In the genomic region with DNA sequence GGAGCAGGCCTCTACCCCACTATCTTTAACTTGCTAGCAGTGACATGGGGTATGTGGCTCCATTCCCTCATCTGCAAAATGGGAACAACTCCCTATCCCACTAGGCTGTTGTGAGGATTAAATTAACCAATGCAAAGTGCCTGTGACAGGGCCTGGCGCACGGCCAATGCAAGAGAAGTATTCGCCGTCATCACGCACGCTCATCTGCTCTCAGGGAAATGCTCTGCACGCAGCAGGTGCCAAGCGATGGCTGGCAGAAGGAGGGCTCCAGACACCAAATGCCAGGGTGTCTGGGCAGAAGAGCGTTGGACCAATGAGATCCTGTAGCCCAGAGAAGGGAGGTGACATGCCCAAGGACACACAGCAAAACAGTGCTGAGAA, we compare ENCODE assay signal across 19 cellular contexts. TPM values are rescaled to one million over a fixed set of nuclear protein-coding genes. Genes with fewer than 3 reads are reported as not detected.
DNase-seq lines count a peak whose midpoint lies in the region; ATAC-seq and TF ChIP-seq lines count a peak whose summit lies in the region.
"Had no signal": no experiment of that assay in that cellular context is flagged by ENCODE, and none has a peak within 500 bp of the region (broad histone marks: within the 10 kb centered on the region; RNA-seq: fewer than 3 reads in every experiment).

No MANE protein-coding gene starts in this region.

- CTCF ChIA-PET in HEK293 (lab: Yijun Ruan, JAX), result no interaction called here
- CTCF ChIA-PET in RWPE1 (lab: Yijun Ruan, JAX), result no interaction called here

- no peaks in the 10 kb centered on the region for H3K27me3 ChIP-seq in left ventricle myocardium inferior (ENCODE audit: low read depth)
- no peaks in the 10 kb centered on the region for H3K27me3 ChIP-seq in breast epithelium
- no peaks in the 10 kb centered on the region for H3K27me3 ChIP-seq in smooth muscle cell (ENCODE audit: low read depth)
- H3K27me3 ChIP-seq: Peyer's patch had no signal

- no peaks in the 10 kb centered on the region for H3F3A ChIP-seq in smooth muscle cell (ENCODE audit: low read depth)

- H4K20me1 ChIP-seq in smooth muscle cell (ENCODE audit: low read depth), result peaks cover 55% of the 10 kb centered on the region

- no peaks in the 10 kb centered on the region for H3K79me2 ChIP-seq in smooth muscle cell (ENCODE audit: low read depth)

- intact Hi-C loops in Right ventricle myocardium inferior (cut with DNase I) (no loop called here), left ventricle myocardium inferior (cut with micrococcal nuclease) (no loop called here), mucosa of descending colon (cut with DNase I, micrococcal nuclease) (no loop called here), breast epithelium (cut with DNase I; ENCODE audit: low total_unique reads) (loop anchor here (1.0 kb wide), 1 partner anchor 25 kb away; no protein-coding TSS in a partner anchor)

- H3K9me3 ChIP-seq in left ventricle myocardium inferior (replicated peaks) (no peaks in the 10 kb centered on the region), HEK293 (ENCODE audit: control insufficient read depth, insufficient read depth, low read depth, low read length) (no peaks in the 10 kb centered on the region), mucosa of descending colon (no peaks in the 10 kb centered on the region), breast epithelium (no peaks in the 10 kb centered on the region), smooth muscle cell (replicated peaks; ENCODE audit: low read depth) (no peaks in the 10 kb centered on the region)
- H3K9me3 ChIP-seq: Peyer's patch, SK-N-SH had no signal

- peak; percentile 45 for DNase-seq in Right ventricle myocardium inferior (ENCODE audit: missing footprints)
- DNase-seq in left ventricle myocardium inferior, result no peak
- no peak for DNase-seq in RWPE1 (ENCODE audit: low spot score)
- DNase-seq in mucosa of descending colon, result peak in 2 of 3 donors; percentile 31 to 34
- no peak for DNase-seq in breast epithelium (ENCODE audit: low spot score in 2 of 2)
- DNase-seq in smooth muscle cell (lab: John Stamatoyannopoulos, UW; ENCODE audit: unreplicated experiment), result no peak
- DNase-seq in effector CD4-positive, alpha-beta T cell, result no peak
- DNase-seq: C1 segment of cervical spinal cord, GF-D8, HCEC 1CT, NCI-H1105 treated with DMSO at 0.1 percent for 48 hours, NCI-H187 treated with DMSO at 0.1 percent for 48 hours, NCI-H446, Peyer's patch, SHP77, SK-N-SH had no signal

- H3K4me3 ChIP-seq in left ventricle myocardium inferior (no peak overlapping the region), HEK293 (ENCODE audit: low read depth, low read length) (no peak overlapping the region), mucosa of descending colon (no peak overlapping the region), breast epithelium (no peak overlapping the region), smooth muscle cell (no peak overlapping the region)
- H3K4me3 ChIP-seq: GM23338, Peyer's patch had no signal

- H3K27ac ChIP-seq in left ventricle myocardium inferior (replicated peaks) (no peak overlapping the region), HEK293 (ENCODE audit: extremely low read depth, low read depth, low read length) (no peak overlapping the region), RWPE1 (peak overlapping the region; percentile 80), breast epithelium (no peak overlapping the region), smooth muscle cell (ENCODE audit: low read depth) (no peak overlapping the region)

- H3K4me2 ChIP-seq in smooth muscle cell, result no peak overlapping the region
- H3K4me2 ChIP-seq: GM23338, SK-N-SH had no signal

- 96% methylated on average over 9 of the region's 9 CpGs for WGBS in smooth muscle cell (ENCODE audit: low lambda C conversion rate)

- no peak overlapping the region for H3K9ac ChIP-seq in smooth muscle cell (ENCODE audit: low read depth)
- H3K9ac ChIP-seq: SK-N-SH had no signal

- no peak for TF ChIP-seq POLR2A in breast epithelium (IDR thresholded peaks at IDR 0.05)

- H2AFZ ChIP-seq in smooth muscle cell (ENCODE audit: low read depth), result no peak overlapping the region
- H2AFZ ChIP-seq: GM23338 had no signal

- POLR2A ChIA-PET in HEK293 (lab: Yijun Ruan, JAX), result interaction anchor here (1.1 kb wide), 1 partner anchor 17 kb away, joined by 5 read pairs; the partner anchor contains the start of gene FAM83G
- POLR2A ChIA-PET in RWPE1 (lab: Yijun Ruan, JAX; ENCODE audit: low non-redundant PET), result no interaction called here

- ATAC-seq in Right ventricle myocardium inferior, result no peak
- no peak for ATAC-seq in mucosa of descending colon
- ATAC-seq: GM23338 had no signal

- H3K4me1 ChIP-seq in left ventricle myocardium inferior, result peaks cover 13% of the 10 kb centered on the region
- peaks cover 2% of the 10 kb centered on the region; the same call in 1 of the 2 replicates for H3K4me1 ChIP-seq in HEK293 (ENCODE audit: control insufficient read depth, insufficient read depth, low read length)
- peaks cover 28% of the 10 kb centered on the region for H3K4me1 ChIP-seq in mucosa of descending colon (ENCODE audit: low read depth)
- H3K4me1 ChIP-seq in breast epithelium, result no peaks in the 10 kb centered on the region
- peaks cover 1% of the 10 kb centered on the region for H3K4me1 ChIP-seq in smooth muscle cell (ENCODE audit: low read depth)

- no peaks in the 10 kb centered on the region for H3K36me3 ChIP-seq in left ventricle myocardium inferior
- H3K36me3 ChIP-seq in HEK293 (ENCODE audit: control insufficient read depth in 2 of 2, insufficient read depth in 1 of 2, low read length in 2 of 2), result peaks cover 0 to 56% of the 10 kb centered on the region in 2 experiments; a peak in 1 of 3 replicates
- H3K36me3 ChIP-seq in mucosa of descending colon (ENCODE audit: low read depth), result peaks cover 6% of the 10 kb centered on the region
- H3K36me3 ChIP-seq in breast epithelium, result no peaks in the 10 kb centered on the region
- no peaks in the 10 kb centered on the region for H3K36me3 ChIP-seq in smooth muscle cell (ENCODE audit: low read depth)

- TF ChIP-seq CTCF in left ventricle myocardium inferior (IDR thresholded peaks at IDR 0.05; ENCODE audit: borderline replicate concordance), result no peak
- no peak for TF ChIP-seq CTCF in HEK293 (tag by site-specific recombination; IDR thresholded peaks at IDR 0.05)
- TF ChIP-seq CTCF in RWPE1 (conservative IDR thresholded peaks at IDR 0.05; ENCODE audit: low read depth), result no peak
- no peak for TF ChIP-seq CTCF in mucosa of descending colon (IDR thresholded peaks at IDR 0.05)
- no peak for TF ChIP-seq CTCF in breast epithelium (IDR thresholded peaks at IDR 0.05)
- no peak for TF ChIP-seq CTCF in smooth muscle cell (IDR thresholded peaks at IDR 0.05; ENCODE audit: borderline replicate concordance, insufficient read depth, poor library complexity, severe bottlenecking)

TF ChIP-seq in HEK293, 187 proteins besides CTCF, POLR2A, EP300 and RAD21:
- TF ChIP-seq SALL2 (tag by site-specific recombination; IDR thresholded peaks at IDR 0.05; ENCODE audit: borderline replicate concordance) (no peak), ZNF768 (tag by site-specific recombination; IDR thresholded peaks at IDR 0.05) (0 out of 2 replicates have a peak, but pooled peaks have one; percentile 17)
- TF ChIP-seq, protein P1, sequence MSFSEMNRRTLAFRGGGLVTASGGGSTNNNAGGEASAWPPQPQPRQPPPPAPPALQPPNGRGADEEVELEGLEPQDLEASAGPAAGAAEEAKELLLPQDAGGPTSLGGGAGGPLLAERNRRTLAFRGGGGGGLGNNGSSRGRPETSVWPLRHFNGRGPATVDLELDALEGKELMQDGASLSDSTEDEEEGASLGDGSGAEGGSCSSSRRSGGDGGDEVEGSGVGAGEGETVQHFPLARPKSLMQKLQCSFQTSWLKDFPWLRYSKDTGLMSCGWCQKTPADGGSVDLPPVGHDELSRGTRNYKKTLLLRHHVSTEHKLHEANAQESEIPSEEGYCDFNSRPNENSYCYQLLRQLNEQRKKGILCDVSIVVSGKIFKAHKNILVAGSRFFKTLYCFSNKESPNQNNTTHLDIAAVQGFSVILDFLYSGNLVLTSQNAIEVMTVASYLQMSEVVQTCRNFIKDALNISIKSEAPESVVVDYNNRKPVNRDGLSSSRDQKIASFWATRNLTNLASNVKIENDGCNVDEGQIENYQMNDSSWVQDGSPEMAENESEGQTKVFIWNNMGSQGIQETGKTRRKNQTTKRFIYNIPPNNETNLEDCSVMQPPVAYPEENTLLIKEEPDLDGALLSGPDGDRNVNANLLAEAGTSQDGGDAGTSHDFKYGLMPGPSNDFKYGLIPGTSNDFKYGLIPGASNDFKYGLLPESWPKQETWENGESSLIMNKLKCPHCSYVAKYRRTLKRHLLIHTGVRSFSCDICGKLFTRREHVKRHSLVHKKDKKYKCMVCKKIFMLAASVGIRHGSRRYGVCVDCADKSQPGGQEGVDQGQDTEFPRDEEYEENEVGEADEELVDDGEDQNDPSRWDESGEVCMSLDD (tag by site-specific recombination; IDR thresholded peaks at IDR 0.05), result no peak

RNA-seq across cellular contexts. Expression of gene FAM83G, which starts 17.3 kb away (rescaled TPM):
- total RNA-seq in Right ventricle myocardium inferior (2.7 TPM), left ventricle myocardium inferior (2.2 TPM), mucosa of descending colon (10 to 100 TPM; 18.9 to 40.4 (median 29.1) TPM), breast epithelium (10 to 100 TPM in 1 of 3 donors, 1 to 10 TPM in 2; 1.8 to 11.0 (median 7.2) TPM), smooth muscle cell (10.0 and 14.2 TPM in 2 replicates)
- 8.2 and 16.0 TPM in 2 replicates for polyA plus RNA-seq in smooth muscle cell

RNA-seq across cellular contexts. Expression of gene SLC5A10, which starts 35.3 kb away (rescaled TPM):
- total RNA-seq in Right ventricle myocardium inferior (not detected), left ventricle myocardium inferior (not detected), mucosa of descending colon (under 1 TPM in 1 of 3 donors, not detected in 2; 0.12 TPM), breast epithelium (under 1 TPM in 1 of 3 donors, not detected in 2; 0.29 TPM), smooth muscle cell (not detected in 2 replicates)
- not detected in 2 replicates for polyA plus RNA-seq in smooth muscle cell
- total RNA-seq: A673, Peyer's patch had no signal
- polyA plus RNA-seq: GM23338, SK-N-SH had no signal

RNA-seq across cellular contexts. Expression of gene GRAP, which starts 59.5 kb away (rescaled TPM):
- total RNA-seq in Right ventricle myocardium inferior (2.0 TPM), left ventricle myocardium inferior (1.7 TPM), mucosa of descending colon (1 to 10 TPM; 1.2 to 2.5 (median 1.8) TPM), breast epithelium (1 to 10 TPM; 1.8 to 9.8 (median 2.2) TPM), smooth muscle cell (not detected in 2 replicates)
- 0.30 TPM in 1 of 2 replicates, not detected in the other for polyA plus RNA-seq in smooth muscle cell
- polyA plus RNA-seq: GM23338 had no signal

Comparison
In these comparisons a context has a peak if more than half of its experiments do, and no peak if none do; other contexts are left out.
1. DNase-seq: peak in Right ventricle myocardium inferior (single experiment) and mucosa of descending colon (2 of 3); none in left ventricle myocardium inferior (single experiment), RWPE1 (single experiment), breast epithelium (0 of 2), smooth muscle cell (single experiment) and effector CD4-positive, alpha-beta T cell (single experiment).